ENCODE assay signal across 16 cellular contexts in the genomic region with DNA sequence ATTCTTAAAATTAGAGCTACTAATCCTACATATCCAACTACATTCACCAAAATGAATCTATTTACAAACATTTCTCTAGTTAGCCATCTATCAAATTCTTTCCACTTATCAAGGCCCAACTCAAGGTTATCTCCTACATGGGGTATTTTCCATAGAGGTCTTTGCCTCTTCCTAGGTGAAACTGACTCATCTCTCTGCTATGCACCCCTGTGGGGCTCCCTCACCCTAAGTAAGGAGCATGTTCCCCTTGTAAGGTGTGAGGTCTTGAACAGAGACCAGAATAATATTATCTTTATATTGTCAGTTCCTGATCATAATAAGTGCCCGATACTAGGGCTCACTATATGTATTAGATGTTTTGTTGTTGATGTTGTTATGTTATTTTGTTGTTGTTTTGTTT.
A peak's percentile ranks its signal among the peaks of the same experiment; 100 is the strongest.
DNase-seq lines count a peak whose midpoint lies in the region; ATAC-seq and TF ChIP-seq lines count a peak whose summit lies in the region.
"Had no signal": no experiment of that assay in that cellular context is flagged by ENCODE, and none has a peak within 500 bp of the region (broad histone marks: within the 10 kb centered on the region; RNA-seq: fewer than 3 reads in every experiment).

No MANE protein-coding gene starts in this region.

- DNase-seq in HCT116 (ENCODE audit: low read depth, low spot score) (no peak), WTC11 (ENCODE audit: low spot score) (no peak), endodermal cell (peak; percentile 64), mesothelial cell of epicardium (ENCODE audit: low spot score in 2 of 2, unreplicated experiment in 2 of 2) (no peak), ureter (ENCODE audit: low spot score) (no peak), iPS-NIHi11 (ENCODE audit: low spot score) (no peak)
- no peak for DNase-seq in activated CD8-positive, alpha-beta memory T cell treated with anti-CD3 and anti-CD28 coated beads, Interleukin-2, amount 10 ng/mL, durations not matched to agents 7 days and 5 days
- DNase-seq: CD8-positive, alpha-beta T cell; COR-L47; DMS153; DMS79 treated with DMSO at 0.1 percent for 48 hours; EL; H7 had no signal

- no peak for TF ChIP-seq RAD21 in HCT116 (IDR thresholded peaks at IDR 0.05; ENCODE audit: low read depth)

- peak overlapping the region; percentile 35 for H3K4me2 ChIP-seq in HCT116 (ENCODE audit: low read length)

- H3K27me3 Mint-ChIP-seq in WTC11 (ENCODE audit: low read depth) (0 out of 2 replicates have a peak, but pooled peaks cover 3% of the 10 kb centered on the region), endodermal cell (ENCODE audit: insufficient read depth) (no peaks in the 10 kb centered on the region), mesothelial cell of epicardium (ENCODE audit: low read depth) (no peaks in the 10 kb centered on the region)
- H3K27me3 Mint-ChIP-seq in activated CD8-positive, alpha-beta memory T cell treated with anti-CD3 and anti-CD28 coated beads, Interleukin-2, amount 10 ng/mL, durations not matched to agents 7 days and 5 days = peaks cover 12% of the 10 kb centered on the region

- no peak overlapping the region for H3K4me3 ChIP-seq in HCT116 (replicated peaks in 1 of 2; ENCODE audit: low read depth in 1 of 2, low read length in 2 of 2)
- H3K4me3 ChIP-seq in endodermal cell (ENCODE audit: low read length) = no peak overlapping the region

- H3K9me3 Mint-ChIP-seq in WTC11 (peaks cover 8% of the 10 kb centered on the region), endodermal cell (no peaks in the 10 kb centered on the region), mesothelial cell of epicardium (peaks cover 22% of the 10 kb centered on the region)
- H3K9me3 Mint-ChIP-seq in activated CD8-positive, alpha-beta memory T cell treated with anti-CD3 and anti-CD28 coated beads, Interleukin-2, amount 10 ng/mL, durations not matched to agents 7 days and 5 days (ENCODE audit: low read depth) = no peaks in the 10 kb centered on the region
- H3K9me3 Mint-ChIP-seq: CD8-positive, alpha-beta T cell had no signal

- H2AFZ ChIP-seq in HCT116 (ENCODE audit: low read depth, low read length, poor library complexity, severe bottlenecking) = peak overlapping the region; percentile 11

- peak; percentile 69; the same call in 1 of the 2 replicates for ATAC-seq in HCT116
- peak; percentile 57 for ATAC-seq in WTC11
- ATAC-seq in activated CD8-positive, alpha-beta memory T cell treated with anti-CD3 and anti-CD28 coated beads, Interleukin-2, amount 10 ng/mL, durations not matched to agents 7 days and 5 days = no peak
- ATAC-seq in HG02973 (IDR thresholded peaks at IDR 0.05; ENCODE audit: unreplicated experiment) = no peak
- ATAC-seq: CD8-positive, alpha-beta T cell; HepG2 had no signal

- H3K27ac Mint-ChIP-seq in WTC11 = peak overlapping the region; percentile 57; the same call in 1 of the 2 replicates
- no peak overlapping the region for H3K27ac Mint-ChIP-seq in endodermal cell
- peak overlapping the region; percentile 14 for H3K27ac Mint-ChIP-seq in mesothelial cell of epicardium
- H3K27ac Mint-ChIP-seq in activated CD8-positive, alpha-beta memory T cell treated with anti-CD3 and anti-CD28 coated beads, Interleukin-2, amount 10 ng/mL, durations not matched to agents 7 days and 5 days = no peak overlapping the region
- H3K27ac Mint-ChIP-seq: CD14-positive monocyte; CD8-positive, alpha-beta T cell had no signal

- no TSS peak for BruUV-seq in HCT116 (replicated peaks; lab: Mats Ljungman, UMichigan)

- RAD21 ChIA-PET in HCT116 (lab: Charles Lee; ENCODE audit: low non-redundant PET in 1 of 2, low total read pairs in 2 of 2, uncharacterized antibody in 2 of 2, unreplicated experiment in 2 of 2) = no interaction called here

- H3K4me1 Mint-ChIP-seq in WTC11 (peaks cover 32% of the 10 kb centered on the region), endodermal cell (peaks cover 3% of the 10 kb centered on the region), mesothelial cell of epicardium (peaks cover 21% of the 10 kb centered on the region)
- H3K4me1 Mint-ChIP-seq in activated CD8-positive, alpha-beta memory T cell treated with anti-CD3 and anti-CD28 coated beads, Interleukin-2, amount 10 ng/mL, durations not matched to agents 7 days and 5 days = no peaks in the 10 kb centered on the region
- H3K4me1 Mint-ChIP-seq: CD14-positive monocyte had no signal

- 0 out of 2 replicates have a peak, but pooled peaks cover 3% of the 10 kb centered on the region for H3K36me3 Mint-ChIP-seq in WTC11
- H3K36me3 Mint-ChIP-seq in endodermal cell (ENCODE audit: low read depth) = no peaks in the 10 kb centered on the region
- peaks cover 7% of the 10 kb centered on the region for H3K36me3 Mint-ChIP-seq in mesothelial cell of epicardium
- H3K36me3 Mint-ChIP-seq in activated CD8-positive, alpha-beta memory T cell treated with anti-CD3 and anti-CD28 coated beads, Interleukin-2, amount 10 ng/mL, durations not matched to agents 7 days and 5 days = peaks cover 1% of the 10 kb centered on the region
- H3K36me3 Mint-ChIP-seq: CD14-positive monocyte; CD8-positive, alpha-beta T cell had no signal

- H3K27ac ChIP-seq in HCT116 (ENCODE audit: low read depth, low read length) (no peak overlapping the region), endodermal cell (ENCODE audit: low read depth, low read length) (no peak overlapping the region)

- CTCF ChIA-PET in HCT116 (lab: Charles Lee) (no interaction called here), WTC11 (lab: Charles Lee) (no interaction called here)
- CTCF ChIA-PET in activated CD8-positive, alpha-beta memory T cell treated with anti-CD3 and anti-CD28 coated beads, Interleukin-2, amount 10 ng/mL, durations not matched to agents 7 days and 5 days (lab: Charles Lee) = interaction anchor here (1.0 kb wide), 1 partner anchor 17 kb away, joined by 3 read pairs; no protein-coding TSS in a partner anchor

- no peaks in the 10 kb centered on the region for H3K9me3 ChIP-seq in HCT116 (ENCODE audit: control insufficient read depth in 1 of 2, insufficient read depth in 1 of 2, low read depth in 1 of 2, low read length in 2 of 2)
- H3K9me3 ChIP-seq in endodermal cell (ENCODE audit: control insufficient read depth, low read length) = peaks cover 4% of the 10 kb centered on the region

- no peak for TF ChIP-seq POLR2A in HCT116 (IDR thresholded peaks at IDR 0.05; ENCODE audit: borderline replicate concordance, extremely low read depth, insufficient read depth, insufficient read length)

- H3K36me3 ChIP-seq in HCT116 (ENCODE audit: control insufficient read depth in 1 of 2, insufficient read depth in 2 of 2, low read length in 2 of 2) = no peaks in the 10 kb centered on the region
- no peaks in the 10 kb centered on the region for H3K36me3 ChIP-seq in endodermal cell (ENCODE audit: control insufficient read depth, insufficient read depth, low read length)

- intact Hi-C loops in HCT116 (cut with micrococcal nuclease) = no loop called here

- 96% methylated on average over 1 of the region's 1 CpG; no CpG with 5 or more reads in 1 of the 2 experiments for WGBS in endodermal cell (ENCODE audit: insufficient coverage in 1 of 2, insufficient read length in 1 of 2), 2 experiments

- no peak for TF ChIP-seq CTCF in HCT116 (IDR thresholded peaks at IDR 0.05 in 2 of 3, conservative IDR thresholded peaks at IDR 0.05 in 1 of 3; ENCODE audit: borderline replicate concordance in 1 of 3, insufficient read depth in 1 of 3, low read depth in 2 of 3, low read length in 2 of 3)
- TF ChIP-seq CTCF in WTC11 (IDR thresholded peaks at IDR 0.05) = no peak
- no peak for TF ChIP-seq CTCF in endodermal cell (conservative IDR thresholded peaks at IDR 0.05)
- TF ChIP-seq CTCF in mesothelial cell of epicardium (IDR thresholded peaks at IDR 0.05; ENCODE audit: unreplicated experiment) = no peak

- no peak overlapping the region for H3K4me3 Mint-ChIP-seq in WTC11
- H3K4me3 Mint-ChIP-seq in endodermal cell = no peak overlapping the region
- H3K4me3 Mint-ChIP-seq in mesothelial cell of epicardium = no peak overlapping the region
- no peak overlapping the region for H3K4me3 Mint-ChIP-seq in activated CD8-positive, alpha-beta memory T cell treated with anti-CD3 and anti-CD28 coated beads, Interleukin-2, amount 10 ng/mL, durations not matched to agents 7 days and 5 days
- H3K4me3 Mint-ChIP-seq: CD14-positive monocyte; CD8-positive, alpha-beta T cell had no signal

- H3K9me2 ChIP-seq in HCT116 (ENCODE audit: insufficient read depth) = no peaks in the 10 kb centered on the region

- H3K9ac ChIP-seq in HCT116 (ENCODE audit: low read length) (no peak overlapping the region), endodermal cell (ENCODE audit: extremely low read depth, low read length, poor library complexity, severe bottlenecking) (no peak overlapping the region)

- H4K20me1 ChIP-seq in HCT116 (ENCODE audit: insufficient read depth) = no peaks in the 10 kb centered on the region

- POLR2A ChIA-PET in HCT116 (lab: Charles Lee) = no interaction called here
- POLR2A ChIA-PET in WTC11 (lab: Charles Lee) = no interaction called here

- H3K27me3 ChIP-seq in HCT116 (ENCODE audit: insufficient read depth, low read length) (no peaks in the 10 kb centered on the region), endodermal cell (ENCODE audit: control insufficient read depth, insufficient read depth, low read length, poor library complexity, severe bottlenecking) (no peaks in the 10 kb centered on the region)

- peaks cover 6 to 40% of the 10 kb centered on the region in 2 experiments; a peak in 3 of 4 replicates for H3K4me1 ChIP-seq in HCT116 (ENCODE audit: control insufficient read depth in 1 of 2, insufficient read depth in 2 of 2, low read length in 2 of 2)
- H3K4me1 ChIP-seq in endodermal cell (ENCODE audit: control insufficient read depth, insufficient read depth, low read length) = no peaks in the 10 kb centered on the region

- H3K79me2 ChIP-seq in HCT116 (ENCODE audit: insufficient read depth, low read length) = no peaks in the 10 kb centered on the region

TF ChIP-seq in HCT116, 20 proteins besides CTCF, POLR2A, EP300 and RAD21 (continues in another document):
- TF ChIP-seq EZH2 (IDR thresholded peaks at IDR 0.05) (no peak), POLR2AphosphoS5 (IDR thresholded peaks at IDR 0.05; ENCODE audit: low read depth, low read length) (no peak)
- TF ChIP-seq, protein P1, sequence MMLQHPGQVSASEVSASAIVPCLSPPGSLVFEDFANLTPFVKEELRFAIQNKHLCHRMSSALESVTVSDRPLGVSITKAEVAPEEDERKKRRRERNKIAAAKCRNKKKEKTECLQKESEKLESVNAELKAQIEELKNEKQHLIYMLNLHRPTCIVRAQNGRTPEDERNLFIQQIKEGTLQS (IDR thresholded peaks at IDR 0.05) = no peak

TF ChIP-seq in WTC11, 78 proteins besides CTCF, POLR2A, EP300 and RAD21 (continues in another document):
- TF ChIP-seq MXD4 (CRISPR knock-in tag; IDR thresholded peaks at IDR 0.05; ENCODE audit: borderline replicate concordance) = no peak
- TF ChIP-seq KAT7 (CRISPR knock-in tag; IDR thresholded peaks at IDR 0.05; ENCODE audit: borderline replicate concordance) = no peak

Comparison
In these comparisons a context has a peak if more than half of its experiments do, and no peak if none do; other contexts are left out.
1. ATAC-seq: peak in HCT116 (single experiment) and WTC11 (single experiment); none in activated CD8-positive, alpha-beta memory T cell treated with anti-CD3 and anti-CD28 coated beads, Interleukin-2, amount 10 ng/mL, durations not matched to agents 7 days and 5 days (single experiment) and HG02973 (single experiment).
2. H3K27ac Mint-ChIP-seq: peak in WTC11 (single experiment) and mesothelial cell of epicardium (single experiment); none in endodermal cell (single experiment) and activated CD8-positive, alpha-beta memory T cell treated with anti-CD3 and anti-CD28 coated beads, Interleukin-2, amount 10 ng/mL, durations not matched to agents 7 days and 5 days (single experiment).